1 cellular context compared by ENCODE assay signal in genomic region chr18:43195421-43195820, GRCh38.
TF ChIP-seq lines count a peak whose summit lies in the region.

No MANE protein-coding gene starts in this region.

TF ChIP-seq in SK-N-SH, 30 proteins besides CTCF, POLR2A, EP300 and RAD21 (continued from another document):
- TF ChIP-seq USF2 (IDR thresholded peaks at IDR 0.05; ENCODE audit: borderline replicate concordance, low read depth, low read length) (no peak), FOSL2 (IDR thresholded peaks at IDR 0.05; ENCODE audit: borderline replicate concordance, low read depth) (no peak), NFIC (IDR thresholded peaks at IDR 0.05; ENCODE audit: borderline replicate concordance) (no peak), TAF1 (IDR thresholded peaks at IDR 0.05; ENCODE audit: borderline replicate concordance, low read depth, low read length) (no peak), PBX3 (IDR thresholded peaks at IDR 0.05) (no peak), RCOR1 (IDR thresholded peaks at IDR 0.05; ENCODE audit: low read length) (no peak), SIN3A (IDR thresholded peaks at IDR 0.05; ENCODE audit: borderline replicate concordance, low read depth, low read length) (no peak), FOXJ3 (CRISPR knock-in tag; IDR thresholded peaks at IDR 0.05) (no peak), MEF2A (IDR thresholded peaks at IDR 0.05; ENCODE audit: borderline replicate concordance, low read depth) (no peak)
